ENCODE assay signal across 11 cellular contexts in the genomic region with DNA sequence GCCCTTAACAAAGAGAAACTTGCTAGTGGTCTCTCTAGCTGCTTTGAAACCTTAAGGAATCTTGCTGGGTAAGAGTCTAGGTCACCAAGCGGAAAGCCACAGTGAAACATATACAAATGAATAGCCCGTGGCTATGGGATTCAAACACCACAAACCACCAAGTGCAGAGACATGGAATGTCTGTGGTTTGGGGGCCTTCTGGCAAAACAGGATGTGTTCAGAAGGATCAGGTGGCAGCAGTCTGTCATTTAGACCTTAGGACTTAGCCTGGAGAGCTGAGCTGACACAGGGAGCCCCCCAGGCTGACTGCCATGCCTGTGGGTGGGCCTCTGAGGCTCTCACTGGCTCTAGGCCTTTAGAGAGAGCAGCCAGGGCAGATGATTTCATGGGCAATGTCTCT.
A peak's percentile ranks its signal among the peaks of the same experiment; 100 is the strongest.
DNase-seq lines count a peak whose midpoint lies in the region; ATAC-seq and TF ChIP-seq lines count a peak whose summit lies in the region.
"Had no signal": no experiment of that assay in that cellular context is flagged by ENCODE, and none has a peak within 500 bp of the region (broad histone marks: within the 10 kb centered on the region; RNA-seq: fewer than 3 reads in every experiment).

No MANE protein-coding gene starts in this region.

- H3K27ac ChIP-seq in neural progenitor cell, result no peak overlapping the region

- H3K4me2 ChIP-seq in neural progenitor cell, result no peak overlapping the region

- CTCF ChIA-PET in activated CD4-positive, alpha-beta memory T cell treated with anti-CD3 and anti-CD28 coated beads for 36 hours (lab: Charles Lee), result no interaction called here

- H2AFZ ChIP-seq in neural progenitor cell (replicated peaks), result no peak overlapping the region

- intact Hi-C loops in activated CD4-positive, alpha-beta memory T cell treated with anti-CD3 and anti-CD28 coated beads for 36 hours (cut with micrococcal nuclease), result no loop called here

- H3K36me3 Mint-ChIP-seq in HFFc6 (ENCODE audit: low read depth), result 0 out of 2 replicates have a peak, but pooled peaks cover 3% of the 10 kb centered on the region
- H3K36me3 Mint-ChIP-seq in activated CD4-positive, alpha-beta memory T cell treated with anti-CD3 and anti-CD28 coated beads for 36 hours, result no peaks in the 10 kb centered on the region
- H3K36me3 Mint-ChIP-seq in neural progenitor cell, result no peaks in the 10 kb centered on the region

- H3K4me1 Mint-ChIP-seq in HFFc6 (ENCODE audit: low read depth) (peaks cover 28% of the 10 kb centered on the region), neural progenitor cell (no peaks in the 10 kb centered on the region)
- no peaks in the 10 kb centered on the region for H3K4me1 Mint-ChIP-seq in activated CD4-positive, alpha-beta memory T cell treated with anti-CD3 and anti-CD28 coated beads for 36 hours (ENCODE audit: low read depth)

- H3K9ac ChIP-seq in neural progenitor cell, result no peak overlapping the region

- H3K4me3 ChIP-seq in neural progenitor cell, result no peak overlapping the region

- H3K4me3 Mint-ChIP-seq in HFFc6 (peak overlapping the region; percentile 63), neural progenitor cell (no peak overlapping the region)
- no peak overlapping the region for H3K4me3 Mint-ChIP-seq in activated CD4-positive, alpha-beta memory T cell treated with anti-CD3 and anti-CD28 coated beads for 36 hours

- peaks cover 2% of the 10 kb centered on the region; the same call in 1 of the 2 replicates for H3K27me3 Mint-ChIP-seq in HFFc6 (ENCODE audit: insufficient read depth)
- H3K27me3 Mint-ChIP-seq in activated CD4-positive, alpha-beta memory T cell treated with anti-CD3 and anti-CD28 coated beads for 36 hours, result no peaks in the 10 kb centered on the region
- peaks cover 3% of the 10 kb centered on the region for H3K27me3 Mint-ChIP-seq in neural progenitor cell (ENCODE audit: insufficient read depth, low read depth)

- H3K9me3 Mint-ChIP-seq in HFFc6, result no peaks in the 10 kb centered on the region
- no peaks in the 10 kb centered on the region for H3K9me3 Mint-ChIP-seq in activated CD4-positive, alpha-beta memory T cell treated with anti-CD3 and anti-CD28 coated beads for 36 hours
- no peaks in the 10 kb centered on the region for H3K9me3 Mint-ChIP-seq in neural progenitor cell

- no peaks in the 10 kb centered on the region for H4K20me1 ChIP-seq in neural progenitor cell (ENCODE audit: low read depth)

- H3F3A ChIP-seq in neural progenitor cell (ENCODE audit: low read depth), result no peaks in the 10 kb centered on the region

- TF ChIP-seq CTCF in HFFc6 (IDR thresholded peaks at IDR 0.05) (no peak), neural progenitor cell (IDR thresholded peaks at IDR 0.05) (no peak)

- ATAC-seq in GM18873 (IDR thresholded peaks at IDR 0.05; ENCODE audit: low FRiP score, unreplicated experiment) (no peak), GM21360 (IDR thresholded peaks at IDR 0.05; ENCODE audit: unreplicated experiment) (no peak)

- H3K9me3 ChIP-seq in neural progenitor cell (ENCODE audit: low read depth), result no peaks in the 10 kb centered on the region
- H3K9me3 ChIP-seq: Caco-2 had no signal

- DNase-seq in AG20443 (ENCODE audit: low spot score), result peak; percentile 34
- peak; percentile 88 for DNase-seq in HFFc6
- peak; percentile 77 for DNase-seq in SW480 (ENCODE audit: low spot score)
- DNase-seq in iPS DF 4.7 (ENCODE audit: extremely low read depth, low spot score), result peak; percentile 5
- DNase-seq in activated CD4-positive, alpha-beta memory T cell treated with anti-CD3 and anti-CD28 coated beads for 36 hours, result no peak
- no peak for DNase-seq in neural progenitor cell (ENCODE audit: low spot score)
- DNase-seq: aorta; Caco-2; stimulated activated CD4-positive, alpha-beta T cell treated with anti-CD3 and anti-CD28 coated beads, Interleukin-1b, Interleukin-23, amount 100 ng/mL, for 48 hours had no signal

- no peaks in the 10 kb centered on the region for H3K27me3 ChIP-seq in neural progenitor cell

- H3K4me1 ChIP-seq in neural progenitor cell, result no peaks in the 10 kb centered on the region
- H3K4me1 ChIP-seq: Caco-2 had no signal

- POLR2A ChIA-PET in activated CD4-positive, alpha-beta memory T cell treated with anti-CD3 and anti-CD28 coated beads for 36 hours (lab: Charles Lee), result no interaction called here

- H3K27ac Mint-ChIP-seq in HFFc6 (peak overlapping the region; percentile 75), neural progenitor cell (no peak overlapping the region)
- no peak overlapping the region for H3K27ac Mint-ChIP-seq in activated CD4-positive, alpha-beta memory T cell treated with anti-CD3 and anti-CD28 coated beads for 36 hours

- no peaks in the 10 kb centered on the region for H3K79me2 ChIP-seq in neural progenitor cell (ENCODE audit: low read depth)

- no peaks in the 10 kb centered on the region for H3K36me3 ChIP-seq in neural progenitor cell

Comparison
In these comparisons a context has a peak if more than half of its experiments do, and no peak if none do; other contexts are left out.
1. DNase-seq: peak in AG20443 (single experiment), HFFc6 (single experiment), SW480 (single experiment) and iPS DF 4.7 (single experiment); none in activated CD4-positive, alpha-beta memory T cell treated with anti-CD3 and anti-CD28 coated beads for 36 hours (single experiment) and neural progenitor cell (single experiment).